Comparison of ENCODE assay signal across 16 cellular contexts in the genomic region with DNA sequence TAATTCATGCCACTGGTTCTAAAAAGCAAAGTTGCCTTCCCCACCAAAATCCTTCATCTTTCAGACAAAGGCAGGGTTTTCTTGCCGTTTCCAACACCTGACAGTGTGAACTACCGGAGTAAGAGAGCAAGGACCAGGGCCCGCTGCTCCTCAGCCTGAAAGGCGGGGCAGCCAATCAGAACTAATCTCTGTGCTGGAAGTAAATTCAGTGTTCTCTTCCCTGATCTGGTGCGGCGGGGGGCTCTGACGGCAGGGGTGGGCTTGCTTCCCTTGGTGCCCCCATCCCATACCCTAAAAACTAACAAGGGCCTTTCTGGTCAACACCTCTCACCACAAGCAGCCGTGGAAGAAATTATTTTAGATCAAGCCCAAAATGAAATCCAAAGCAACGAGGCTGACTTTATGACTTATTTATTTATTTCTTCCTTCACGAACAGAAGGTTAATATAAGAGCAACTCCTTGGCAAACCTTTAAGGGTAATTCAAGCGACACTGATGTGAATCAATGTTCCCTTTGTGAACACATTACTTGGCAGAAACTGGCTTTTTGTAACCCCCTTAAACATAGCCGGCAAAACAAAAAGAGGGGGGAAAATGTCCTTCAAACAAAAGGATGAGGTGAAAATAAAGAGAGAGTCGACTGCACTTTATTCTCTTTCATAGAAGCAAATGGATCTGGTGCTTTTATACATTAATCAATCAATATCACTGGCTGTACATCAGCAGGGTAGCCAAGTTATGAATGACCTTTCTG.
DNase-seq lines count a peak whose midpoint lies in the region; ATAC-seq and TF ChIP-seq lines count a peak whose summit lies in the region.
"Had no signal": no experiment of that assay in that cellular context is flagged by ENCODE, and none has a peak within 500 bp of the region (broad histone marks: within the 10 kb centered on the region; RNA-seq: fewer than 3 reads in every experiment).

No MANE protein-coding gene starts in this region.

- no peaks in the 10 kb centered on the region for H3K9me3 Mint-ChIP-seq in activated naive CD8-positive, alpha-beta T cell treated with anti-CD3 and anti-CD28 coated beads, Interleukin-2, amount 50 U/mL, for 24 hours
- no peaks in the 10 kb centered on the region for H3K9me3 Mint-ChIP-seq in activated naive CD8-positive, alpha-beta T cell treated with anti-CD3 and anti-CD28 coated beads for 36 hours
- no peaks in the 10 kb centered on the region for H3K9me3 Mint-ChIP-seq in endothelial cell (ENCODE audit: unreplicated experiment)
- H3K9me3 Mint-ChIP-seq: activated naive CD4-positive, alpha-beta T cell treated with anti-CD3 and anti-CD28 coated beads, Interleukin-2, amount 50 U/mL, for 24 hours; CD14-positive monocyte had no signal

- H3K4me3 ChIP-seq in left ventricle myocardium inferior, result no peak overlapping the region
- H3K4me3 ChIP-seq in psoas muscle, result no peak overlapping the region
- H3K4me3 ChIP-seq in upper lobe of left lung, result no peak overlapping the region
- H3K4me3 ChIP-seq: K562, pancreas had no signal

- H3K4me3 Mint-ChIP-seq in activated naive CD8-positive, alpha-beta T cell treated with anti-CD3 and anti-CD28 coated beads, Interleukin-2, amount 50 U/mL, for 24 hours, result no peak overlapping the region
- H3K4me3 Mint-ChIP-seq in activated naive CD8-positive, alpha-beta T cell treated with anti-CD3 and anti-CD28 coated beads for 36 hours, result no peak overlapping the region
- no peak overlapping the region for H3K4me3 Mint-ChIP-seq in endothelial cell (ENCODE audit: unreplicated experiment)
- H3K4me3 Mint-ChIP-seq: activated naive CD4-positive, alpha-beta T cell treated with anti-CD3 and anti-CD28 coated beads, Interleukin-2, amount 50 U/mL, for 24 hours; CD14-positive monocyte had no signal

- H3K36me3 ChIP-seq in left ventricle myocardium inferior (no peaks in the 10 kb centered on the region), psoas muscle (ENCODE audit: insufficient read depth in 1 of 2, low read depth in 1 of 2) (no peaks in the 10 kb centered on the region), upper lobe of left lung (no peaks in the 10 kb centered on the region)
- H3K36me3 ChIP-seq: pancreas had no signal

- H3K27ac ChIP-seq in left ventricle myocardium inferior (replicated peaks), result peak overlapping the region; percentile 53
- H3K27ac ChIP-seq in psoas muscle, result peak overlapping the region; percentile 30
- H3K27ac ChIP-seq in upper lobe of left lung, result peak overlapping the region in 3 of 4 donors; percentile 2 to 64 (median 53)

- H3K9me3 ChIP-seq in left ventricle myocardium inferior (replicated peaks) (no peaks in the 10 kb centered on the region), psoas muscle (no peaks in the 10 kb centered on the region), upper lobe of left lung (no peaks in the 10 kb centered on the region)
- H3K9me3 ChIP-seq: pancreas had no signal

- WGBS in psoas muscle, 3 donors, result 71 to 81% (median 74%) methylated on average over 13 of the region's 13 CpGs
- WGBS in upper lobe of left lung, 2 donors, result 83 to 85% methylated on average over 13 of the region's 13 CpGs

- H3K27me3 ChIP-seq in left ventricle myocardium inferior (ENCODE audit: low read depth) (no peaks in the 10 kb centered on the region), psoas muscle (ENCODE audit: insufficient read depth in 3 of 3, low read length in 2 of 3) (no peaks in the 10 kb centered on the region), upper lobe of left lung (no peaks in the 10 kb centered on the region)
- H3K27me3 ChIP-seq: pancreas had no signal

- TF ChIP-seq EP300 in upper lobe of left lung (IDR thresholded peaks at IDR 0.05), result no peak

- no peak for ATAC-seq in activated naive CD8-positive, alpha-beta T cell treated with anti-CD3 and anti-CD28 coated beads, Interleukin-2, amount 50 U/mL, for 24 hours
- ATAC-seq in psoas muscle (no peak), upper lobe of left lung (ENCODE audit: low FRiP score in 2 of 2) (no peak), HG03135 (IDR thresholded peaks at IDR 0.05; ENCODE audit: unreplicated experiment) (no peak)
- ATAC-seq: K562 had no signal

- H3K27ac Mint-ChIP-seq in activated naive CD8-positive, alpha-beta T cell treated with anti-CD3 and anti-CD28 coated beads, Interleukin-2, amount 50 U/mL, for 24 hours, result peak overlapping the region; percentile 38
- no peak overlapping the region for H3K27ac Mint-ChIP-seq in activated naive CD8-positive, alpha-beta T cell treated with anti-CD3 and anti-CD28 coated beads for 36 hours
- no peak overlapping the region for H3K27ac Mint-ChIP-seq in endothelial cell (ENCODE audit: unreplicated experiment)
- H3K27ac Mint-ChIP-seq: activated naive CD4-positive, alpha-beta T cell treated with anti-CD3 and anti-CD28 coated beads, Interleukin-2, amount 50 U/mL, for 24 hours had no signal

- no peak for TF ChIP-seq POLR2A in upper lobe of left lung (IDR thresholded peaks at IDR 0.05)

- TF ChIP-seq CTCF in left ventricle myocardium inferior (IDR thresholded peaks at IDR 0.05; ENCODE audit: borderline replicate concordance), result no peak
- TF ChIP-seq CTCF in psoas muscle (IDR thresholded peaks at IDR 0.05), result no peak
- no peak for TF ChIP-seq CTCF in upper lobe of left lung (IDR thresholded peaks at IDR 0.05)
- TF ChIP-seq CTCF in endothelial cell (IDR thresholded peaks at IDR 0.05; ENCODE audit: unreplicated experiment), result no peak

- H3K4me1 Mint-ChIP-seq in activated naive CD8-positive, alpha-beta T cell treated with anti-CD3 and anti-CD28 coated beads, Interleukin-2, amount 50 U/mL, for 24 hours, result peaks cover 4% of the 10 kb centered on the region
- no peaks in the 10 kb centered on the region for H3K4me1 Mint-ChIP-seq in activated naive CD8-positive, alpha-beta T cell treated with anti-CD3 and anti-CD28 coated beads for 36 hours
- H3K4me1 Mint-ChIP-seq in endothelial cell (ENCODE audit: unreplicated experiment), result peaks cover 10% of the 10 kb centered on the region

- no peaks in the 10 kb centered on the region for H3K36me3 Mint-ChIP-seq in activated naive CD8-positive, alpha-beta T cell treated with anti-CD3 and anti-CD28 coated beads, Interleukin-2, amount 50 U/mL, for 24 hours (ENCODE audit: low read depth)
- H3K36me3 Mint-ChIP-seq in activated naive CD8-positive, alpha-beta T cell treated with anti-CD3 and anti-CD28 coated beads for 36 hours, result no peaks in the 10 kb centered on the region
- no peaks in the 10 kb centered on the region for H3K36me3 Mint-ChIP-seq in endothelial cell (ENCODE audit: low read depth, unreplicated experiment)
- H3K36me3 Mint-ChIP-seq: activated naive CD4-positive, alpha-beta T cell treated with anti-CD3 and anti-CD28 coated beads, Interleukin-2, amount 50 U/mL, for 24 hours had no signal

- H3K4me1 ChIP-seq in left ventricle myocardium inferior (peaks cover 50% of the 10 kb centered on the region), psoas muscle (peaks cover 16% of the 10 kb centered on the region), upper lobe of left lung (peaks cover 0 to 10% (median 2%) of the 10 kb centered on the region in 4 donors)

- intact Hi-C loops in left ventricle myocardium inferior (cut with micrococcal nuclease) (no loop called here), psoas muscle (cut with DNase I) (no loop called here)

- peaks cover 2% of the 10 kb centered on the region for H3K27me3 Mint-ChIP-seq in activated naive CD8-positive, alpha-beta T cell treated with anti-CD3 and anti-CD28 coated beads, Interleukin-2, amount 50 U/mL, for 24 hours
- no peaks in the 10 kb centered on the region for H3K27me3 Mint-ChIP-seq in activated naive CD8-positive, alpha-beta T cell treated with anti-CD3 and anti-CD28 coated beads for 36 hours
- no peaks in the 10 kb centered on the region for H3K27me3 Mint-ChIP-seq in endothelial cell (ENCODE audit: unreplicated experiment)
- H3K27me3 Mint-ChIP-seq: activated naive CD4-positive, alpha-beta T cell treated with anti-CD3 and anti-CD28 coated beads, Interleukin-2, amount 50 U/mL, for 24 hours had no signal

- DNase-seq in activated naive CD8-positive, alpha-beta T cell treated with anti-CD3 and anti-CD28 coated beads, Interleukin-2, amount 50 U/mL, for 24 hours, result no peak
- DNase-seq in activated naive CD8-positive, alpha-beta T cell treated with anti-CD3 and anti-CD28 coated beads for 36 hours, result no peak
- DNase-seq in left ventricle myocardium inferior (no peak), psoas muscle (no peak), upper lobe of left lung (no peak), UCSD-AML1 (lab: John Stamatoyannopoulos, UW; ENCODE audit: unreplicated experiment) (no peak), endothelial cell (ENCODE audit: low spot score) (no peak)
- DNase-seq: activated CD4-positive, CD25-positive, alpha-beta regulatory T cell treated with anti-CD3 and anti-CD28 coated beads, Interleukin-2, amount 50 U/mL, for 72 hours; DMS53; NCI-H1092; pancreas; T-helper 2 cell had no signal
